ENCODE assay signal across 30 cellular contexts in genomic region chr7:98674881-98675280, GRCh38. TPM values are rescaled to one million over a fixed set of nuclear protein-coding genes. Genes with fewer than 3 reads are reported as not detected.
"Had no signal": no experiment of that assay in that cellular context is flagged by ENCODE, and none has a peak within 500 bp of the region (broad histone marks: within the 10 kb centered on the region; RNA-seq: fewer than 3 reads in every experiment).

No MANE protein-coding gene starts in this region.

- H3K27ac ChIP-seq: adrenal gland, body of pancreas, esophagus muscularis mucosa, foreskin keratinocyte, gastrocnemius medialis had no signal

- DNase-seq: activated CD4-positive, alpha-beta T cell treated with anti-CD3 and anti-CD28 coated beads for 1 hour; activated CD4-positive, alpha-beta T cell treated with anti-CD3 and anti-CD28 coated beads for 4 hours; activated CD4-positive, alpha-beta T cell treated with anti-CD3 and anti-CD28 coated beads, Interleukin-2, amount 50 U/mL, for 1 hour; activated CD4-positive, alpha-beta T cell treated with anti-CD3 and anti-CD28 coated beads, Interleukin-2, amount 50 U/mL, for 48 hours; activated CD8-positive, alpha-beta memory T cell treated with anti-CD3 and anti-CD28 coated beads for 24 hours; activated CD8-positive, alpha-beta T cell treated with anti-CD3 and anti-CD28 coated beads for 36 hours; activated effector memory CD4-positive, alpha-beta T cell treated with Interleukin-2 at 50 U/mL for 16 hours; activated naive CD4-positive, alpha-beta T cell treated with anti-CD3 and anti-CD28 coated beads for 36 hours; activated naive CD8-positive, alpha-beta T cell treated with anti-CD3 and anti-CD28 coated beads for 36 hours; activated naive CD8-positive, alpha-beta T cell treated with anti-CD3 and anti-CD28 coated beads, Interleukin-2, amount 50 U/mL, for 24 hours; activated T-cell treated with anti-CD3 and anti-CD28 coated beads, Interleukin-2, amount 50 U/mL, for 4 hours; adrenal gland; amygdala; aorta; body of pancreas; caudate nucleus; cortex of kidney; dermis blood vessel endothelial cell; effector CD4-positive, alpha-beta T cell; effector memory CD8-positive, alpha-beta T cell; erythroblast; foreskin keratinocyte; gastrocnemius medialis; T-helper 1 cell; T-helper 17 cell; T1000 had no signal

- FAIRE-seq: colon had no signal

- ATAC-seq: activated CD8-positive, alpha-beta T cell treated with anti-CD3 and anti-CD28 coated beads for 36 hours; activated naive CD8-positive, alpha-beta T cell treated with anti-CD3 and anti-CD28 coated beads, Interleukin-2, amount 50 U/mL, for 24 hours; activated T-cell treated with anti-CD3 and anti-CD28 coated beads, Interleukin-2, amount 50 U/mL, for 4 hours; activated T-helper 17 cell treated with anti-CD3 and anti-CD28 coated beads, Interleukin-2, amount 50 U/mL, for 72 hours; body of pancreas; effector memory CD8-positive, alpha-beta T cell; foreskin keratinocyte; gastrocnemius medialis; T-helper 17 cell; WTC11 had no signal

- H3K9me3 ChIP-seq: adrenal gland, body of pancreas, gastrocnemius medialis had no signal

- H3K4me3 ChIP-seq: adrenal gland, body of pancreas, esophagus muscularis mucosa, gastrocnemius medialis had no signal

- H3K27me3 ChIP-seq: body of pancreas, foreskin keratinocyte, gastrocnemius medialis had no signal

- H3K4me1 ChIP-seq: adrenal gland, body of pancreas, esophagus muscularis mucosa, foreskin keratinocyte, gastrocnemius medialis had no signal

- H3K36me3 ChIP-seq: adrenal gland, esophagus muscularis mucosa, gastrocnemius medialis had no signal

RNA-seq across cellular contexts. Expression of gene NPTX2, which starts 57.8 kb away (rescaled TPM):
- total RNA-seq: activated naive CD4-positive, alpha-beta T cell treated with anti-CD3 and anti-CD28 coated beads for 36 hours; activated naive CD8-positive, alpha-beta T cell treated with anti-CD3 and anti-CD28 coated beads for 36 hours; activated T-helper 17 cell treated with anti-CD3 and anti-CD28 coated beads, Interleukin-2, amount 50 U/mL, for 72 hours; foreskin keratinocyte; T-helper 17 cell had no signal
- polyA plus RNA-seq: foreskin keratinocyte had no signal
